ENCODE assay signal across 13 cellular contexts in genomic region chr7:266851-267840, GRCh38. TPM values are rescaled to one million over a fixed set of nuclear protein-coding genes. Genes with fewer than 3 reads are reported as not detected.
DNase-seq lines count a peak whose midpoint lies in the region; ATAC-seq, FAIRE-seq and TF ChIP-seq lines count a peak whose summit lies in the region.
"Had no signal": no experiment of that assay in that cellular context is flagged by ENCODE, and none has a peak within 500 bp of the region (broad histone marks: within the 10 kb centered on the region; RNA-seq: fewer than 3 reads in every experiment).

No MANE protein-coding gene starts in this region.

- no peaks in the 10 kb centered on the region for H3K36me3 Mint-ChIP-seq in T-helper 17 cell (ENCODE audit: low read depth)

- TF ChIP-seq EP300 in stomach (IDR thresholded peaks at IDR 0.05) = no peak

- intact Hi-C loops in left ventricle myocardium superior (cut with micrococcal nuclease) (no loop called here), stomach (cut with DNase I; ENCODE audit: low total_unique reads) (no loop called here)

- H3K36me3 ChIP-seq in stomach = peaks cover 0 to 2% (median under 1%) of the 10 kb centered on the region in 4 donors
- H3K36me3 ChIP-seq: BLaER1 had no signal

- TF ChIP-seq CTCF in stomach (IDR thresholded peaks at IDR 0.05) = peak in 5 of 7 experiments; percentile 28 to 67 (median 30)

- peaks cover 0 to 11% (median 0%) of the 10 kb centered on the region in 3 donors for H3K27me3 ChIP-seq in stomach
- H3K27me3 ChIP-seq: BLaER1 had no signal

- DNase-seq in NCI-H526 (lab: John Stamatoyannopoulos, UW) = peak; percentile 34 to 82
- DNase-seq in NCI-H526 treated with DMSO at 0.1 percent for 48 hours (lab: John Stamatoyannopoulos, UW) = no peak
- DNase-seq in T-helper 17 cell = no peak
- DNase-seq in left ventricle myocardium superior = peak; percentile 40
- DNase-seq in stomach = peak; percentile 89
- DNase-seq in activated CD4-positive, alpha-beta T cell treated with anti-CD3 and anti-CD28 coated beads, Interleukin-2, amount 50 U/mL, for 4 hours = no peak
- no peak for DNase-seq in GM19239 (ENCODE audit: insufficient read length, low spot score)
- no peak for DNase-seq in kidney glomerular epithelial cell (lab: John Stamatoyannopoulos, UW)
- DNase-seq: cortex of kidney; NCI-H2029 treated with DMSO at 0.1 percent for 48 hours; stimulated activated CD4-positive, alpha-beta T cell treated with anti-CD3 and anti-CD28 coated beads, Interleukin-1b, Interleukin-23, amount 100 ng/mL, for 48 hours had no signal

- peaks cover 9 to 36% (median 20%) of the 10 kb centered on the region in 4 donors for H3K4me1 ChIP-seq in stomach
- H3K4me1 ChIP-seq: BLaER1 had no signal

- no peak overlapping the region for H3K4me3 ChIP-seq in stomach
- H3K4me3 ChIP-seq: BLaER1 had no signal

- H3K27ac Mint-ChIP-seq in T-helper 17 cell = no peak overlapping the region
- H3K27ac Mint-ChIP-seq: memory B cell had no signal

- FAIRE-seq in GM19239 (lab: Jason Lieb, UNC) = no peak

- ATAC-seq in T-helper 17 cell (no peak), left ventricle myocardium superior (peak; percentile 38)

- no peak overlapping the region for H3K27ac ChIP-seq in stomach
- H3K27ac ChIP-seq: BLaER1 had no signal

- no peak for TF ChIP-seq POLR2A in stomach (IDR thresholded peaks at IDR 0.05)

- no peaks in the 10 kb centered on the region for H3K27me3 Mint-ChIP-seq in T-helper 17 cell
- H3K27me3 Mint-ChIP-seq: memory B cell had no signal

- H3K9me3 ChIP-seq in T-helper 17 cell (ENCODE audit: control insufficient read depth, low read length, poor library complexity, severe bottlenecking) (no peaks in the 10 kb centered on the region), stomach (peaks cover under 1 to 20% (median 7%) of the 10 kb centered on the region in 4 donors)

- WGBS in stomach, 5 donors = 69 to 83% (median 77%) methylated on average over 20 to 45 of the region's 45 CpGs

- H3K4me3 Mint-ChIP-seq in T-helper 17 cell = peak overlapping the region; percentile 39
- H3K4me3 Mint-ChIP-seq: memory B cell had no signal

- H3K4me1 Mint-ChIP-seq in T-helper 17 cell = peaks cover 2% of the 10 kb centered on the region

RNA-seq across cellular contexts. Expression of gene FOXL3, which starts 22.8 kb away (rescaled TPM):
- total RNA-seq in T-helper 17 cell (not detected), left ventricle myocardium superior (not detected), stomach (not detected)
- polyA plus RNA-seq in stomach = not detected

Comparison
In these comparisons a context has a peak if more than half of its experiments do, and no peak if none do; other contexts are left out.
1. DNase-seq: peak in NCI-H526 (2 of 2), left ventricle myocardium superior (single experiment) and stomach (single experiment); none in NCI-H526 treated with DMSO at 0.1 percent for 48 hours (single experiment), T-helper 17 cell (0 of 3), activated CD4-positive, alpha-beta T cell treated with anti-CD3 and anti-CD28 coated beads, Interleukin-2, amount 50 U/mL, for 4 hours (0 of 2), GM19239 (single experiment) and kidney glomerular epithelial cell (single experiment).